Comparison of ENCODE assay signal across 13 cellular contexts in the genomic region with DNA sequence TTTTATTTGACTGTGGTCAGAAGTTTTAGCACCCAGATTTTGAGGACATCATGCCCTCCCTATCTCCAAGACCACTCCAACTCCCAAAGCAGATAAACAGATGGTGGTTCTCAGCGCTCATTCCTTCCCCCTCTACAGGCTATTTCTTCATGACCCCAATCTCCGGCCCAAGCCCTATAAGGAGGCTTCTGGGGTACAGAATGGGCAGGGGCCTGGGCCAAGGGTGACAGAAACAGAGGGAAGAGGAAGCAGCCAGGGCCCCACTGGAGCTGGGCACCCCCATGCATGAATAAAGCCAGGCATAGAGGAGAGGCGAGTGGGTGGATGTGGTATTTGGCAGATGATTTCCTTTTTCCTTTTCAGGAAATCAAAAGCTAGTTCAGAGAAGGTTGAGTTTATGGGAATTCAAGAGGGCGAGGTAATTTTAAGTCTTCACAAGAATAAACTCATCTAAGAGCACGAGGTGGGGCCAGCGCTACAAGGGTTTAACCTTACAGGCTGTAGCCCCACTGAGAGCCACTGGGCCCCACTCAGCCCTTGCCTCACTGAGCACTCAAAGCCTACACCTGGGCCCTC.
A peak's percentile ranks its signal among the peaks of the same experiment; 100 is the strongest.
DNase-seq lines count a peak whose midpoint lies in the region; ATAC-seq and TF ChIP-seq lines count a peak whose summit lies in the region.
"Had no signal": no experiment of that assay in that cellular context is flagged by ENCODE, and none has a peak within 500 bp of the region (broad histone marks: within the 10 kb centered on the region; RNA-seq: fewer than 3 reads in every experiment).

No MANE protein-coding gene starts in this region.

- no peak for ATAC-seq in CD4-positive, CD25-positive, alpha-beta regulatory T cell (ENCODE audit: low read depth in 2 of 2)
- no peak for ATAC-seq in HG03342 (IDR thresholded peaks at IDR 0.05; ENCODE audit: unreplicated experiment)

- H3K27ac Mint-ChIP-seq in CD4-positive, CD25-positive, alpha-beta regulatory T cell: peak overlapping the region in 2 of 3 donors; percentile 23 to 86
- peak overlapping the region; percentile 23 for H3K27ac Mint-ChIP-seq in progenitor cell of endocrine pancreas

- no peak overlapping the region for H3K4me3 Mint-ChIP-seq in CD4-positive, CD25-positive, alpha-beta regulatory T cell
- no peak overlapping the region for H3K4me3 Mint-ChIP-seq in progenitor cell of endocrine pancreas (ENCODE audit: low read depth)

- no peaks in the 10 kb centered on the region for H3K27me3 ChIP-seq in CD4-positive, CD25-positive, alpha-beta regulatory T cell (ENCODE audit: control insufficient read depth, insufficient read depth, low read length)
- H3K27me3 ChIP-seq: testis had no signal

- H3K4me3 ChIP-seq in CD4-positive, CD25-positive, alpha-beta regulatory T cell (ENCODE audit: low read depth, low read length): no peak overlapping the region
- H3K4me3 ChIP-seq: testis had no signal

- peak in 1 of 3 donors; percentile 21 for DNase-seq in CD4-positive, CD25-positive, alpha-beta regulatory T cell
- DNase-seq in M059J (ENCODE audit: low read depth) (peak; percentile 35), amniotic epithelial cell (ENCODE audit: low read depth) (peak; percentile 14), progenitor cell of endocrine pancreas (ENCODE audit: low spot score, unreplicated experiment) (no peak), middle frontal gyrus (ENCODE audit: extremely low spot score, low spot score) (no peak), medulla oblongata (ENCODE audit: extremely low spot score) (no peak), nucleus accumbens (lab: John Stamatoyannopoulos, UW) (no peak)
- DNase-seq: DMS153, kidney, NCI-H187 treated with DMSO at 0.1 percent for 48 hours, testis had no signal

- H3K4me1 Mint-ChIP-seq in CD4-positive, CD25-positive, alpha-beta regulatory T cell: peaks cover 9 to 26% (median 15%) of the 10 kb centered on the region in 4 donors
- no peaks in the 10 kb centered on the region for H3K4me1 Mint-ChIP-seq in progenitor cell of endocrine pancreas (ENCODE audit: low read depth)

- H3K27ac ChIP-seq in CD4-positive, CD25-positive, alpha-beta regulatory T cell (ENCODE audit: insufficient read depth, low read length, poor library complexity, severe bottlenecking): no peak overlapping the region
- H3K27ac ChIP-seq: HL-60 had no signal

- peaks cover 5% of the 10 kb centered on the region for H3K27me3 Mint-ChIP-seq in CD4-positive, CD25-positive, alpha-beta regulatory T cell
- H3K27me3 Mint-ChIP-seq in progenitor cell of endocrine pancreas: no peaks in the 10 kb centered on the region

- H3K36me3 Mint-ChIP-seq in CD4-positive, CD25-positive, alpha-beta regulatory T cell: no peaks in the 10 kb centered on the region
- no peaks in the 10 kb centered on the region for H3K36me3 Mint-ChIP-seq in progenitor cell of endocrine pancreas (ENCODE audit: insufficient read depth)

- H3K9me3 Mint-ChIP-seq in CD4-positive, CD25-positive, alpha-beta regulatory T cell: peaks cover 0 to 2% (median 0%) of the 10 kb centered on the region in 7 donors
- H3K9me3 Mint-ChIP-seq in progenitor cell of endocrine pancreas (ENCODE audit: low read depth): no peaks in the 10 kb centered on the region

- H3K4me1 ChIP-seq in CD4-positive, CD25-positive, alpha-beta regulatory T cell (ENCODE audit: control insufficient read depth, insufficient read depth, low read length, poor library complexity, severe bottlenecking): peaks cover 5% of the 10 kb centered on the region

- TF ChIP-seq CTCF in progenitor cell of endocrine pancreas (IDR thresholded peaks at IDR 0.05; ENCODE audit: unreplicated experiment): no peak

- no peaks in the 10 kb centered on the region for H3K36me3 ChIP-seq in CD4-positive, CD25-positive, alpha-beta regulatory T cell (ENCODE audit: control insufficient read depth, insufficient read depth, low read length)

- no peaks in the 10 kb centered on the region for H3K9me3 ChIP-seq in CD4-positive, CD25-positive, alpha-beta regulatory T cell (ENCODE audit: control insufficient read depth in 2 of 2, low read length in 2 of 2)
- H3K9me3 ChIP-seq: testis had no signal

Comparison
In these comparisons a context has a peak if more than half of its experiments do, and no peak if none do; other contexts are left out.
1. DNase-seq: peak in M059J (single experiment) and amniotic epithelial cell (single experiment); none in progenitor cell of endocrine pancreas (single experiment), middle frontal gyrus (single experiment), medulla oblongata (single experiment) and nucleus accumbens (0 of 56).